In the genomic region with DNA sequence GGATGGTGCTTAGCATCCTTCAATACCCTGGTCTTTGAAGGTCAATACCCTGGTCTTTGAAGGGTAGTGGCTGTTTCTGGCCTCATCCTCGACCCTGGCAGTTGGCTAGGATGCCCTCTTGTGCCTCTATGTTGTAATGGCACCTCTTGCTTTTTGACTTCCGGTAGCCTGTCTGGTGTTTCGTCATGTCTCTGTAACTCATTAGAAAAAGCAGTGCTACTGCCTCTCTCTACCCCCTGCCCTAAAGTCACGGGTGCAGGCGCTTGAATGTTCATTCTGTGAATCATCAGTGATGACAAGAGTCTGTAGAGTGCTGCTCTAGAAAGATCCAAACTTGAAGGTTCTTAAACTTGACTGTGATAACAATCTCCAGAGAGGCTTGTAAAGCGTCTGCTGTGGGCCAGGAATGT, we compare ENCODE assay signal across 8 cellular contexts.
DNase-seq lines count a peak whose midpoint lies in the region; TF ChIP-seq lines count a peak whose summit lies in the region.

No MANE protein-coding gene starts in this region.

- no peak overlapping the region for H3K4me2 ChIP-seq in KMS-11

- peak; percentile 36 for TF ChIP-seq CTCF in AG09319 (IDR thresholded peaks at IDR 0.05; ENCODE audit: low read depth, low read length)
- peak; percentile 73 for TF ChIP-seq CTCF in GM12864 (IDR thresholded peaks at IDR 0.05; ENCODE audit: low read depth, low read length, missing control alignments)
- peak; percentile 70 for TF ChIP-seq CTCF in KMS-11 (conservative IDR thresholded peaks at IDR 0.05; ENCODE audit: low read depth, low read length)
- peak; percentile 28 for TF ChIP-seq CTCF in WI38 (IDR thresholded peaks at IDR 0.05; ENCODE audit: low read depth, low read length)
- TF ChIP-seq CTCF in tibial artery (IDR thresholded peaks at IDR 0.05), result no peak

- no peaks in the 10 kb centered on the region for H3K79me2 ChIP-seq in KMS-11 (ENCODE audit: insufficient read depth, low read depth)

- H3K4me3 ChIP-seq in GM12864 (ENCODE audit: low read depth, low read length) (no peak overlapping the region), KMS-11 (IDR thresholded peaks at IDR 0.05; ENCODE audit: insufficient read depth, low read depth, low read length) (no peak overlapping the region), WI38 (ENCODE audit: low read depth, low read length) (no peak overlapping the region), tibial artery (no peak overlapping the region)

- peak overlapping the region; percentile 50; the same call in 1 of the 2 replicates for H2AFZ ChIP-seq in KMS-11 (ENCODE audit: low read depth)

- H3K27me3 ChIP-seq in KMS-11 (ENCODE audit: insufficient read depth, low read depth) (no peaks in the 10 kb centered on the region), tibial artery (peaks cover 0 to 6% of the 10 kb centered on the region in 2 donors)

- DNase-seq in AG09319 (ENCODE audit: extremely low read depth, low read depth), result no peak
- peak; percentile 31 for DNase-seq in GM12864 (ENCODE audit: low read depth)
- DNase-seq in germinal center (ENCODE audit: low spot score), result peak; percentile 58
- DNase-seq in stimulated activated CD4-positive, alpha-beta T cell treated with anti-CD3 and anti-CD28 coated beads, Interleukin-4, amount 100 ng/mL, for 48 hours (ENCODE audit: low read depth in 2 of 2), result peak; percentile 10 to 11
- no peak for DNase-seq in tibial artery
- DNase-seq in NCI-H774 (lab: John Stamatoyannopoulos, UW), result no peak

- H3K36me3 ChIP-seq in KMS-11 (ENCODE audit: insufficient read depth) (no peaks in the 10 kb centered on the region), tibial artery (no peaks in the 10 kb centered on the region)

- H3K9me3 ChIP-seq in tibial artery, result no peaks in the 10 kb centered on the region

- peaks cover 7% of the 10 kb centered on the region for H3K4me1 ChIP-seq in KMS-11 (ENCODE audit: low read depth, poor library complexity, severe bottlenecking)
- no peaks in the 10 kb centered on the region for H3K4me1 ChIP-seq in tibial artery

- no peak overlapping the region for H3K27ac ChIP-seq in KMS-11
- no peak overlapping the region for H3K27ac ChIP-seq in tibial artery

- no peaks in the 10 kb centered on the region for H4K20me1 ChIP-seq in KMS-11 (ENCODE audit: insufficient read depth)

- intact Hi-C loops in tibial artery (cut with DNase I; ENCODE audit: low total_unique reads), result no loop called here

- no peak overlapping the region for H3K9ac ChIP-seq in KMS-11

Comparison
In these comparisons a context has a peak if more than half of its experiments do, and no peak if none do; other contexts are left out.
1. DNase-seq: peak in GM12864 (single experiment), germinal center (single experiment) and stimulated activated CD4-positive, alpha-beta T cell treated with anti-CD3 and anti-CD28 coated beads, Interleukin-4, amount 100 ng/mL, for 48 hours (2 of 2); none in AG09319 (single experiment), tibial artery (0 of 2) and NCI-H774 (single experiment).
2. CTCF ChIP-seq: peak in AG09319 (single experiment), GM12864 (single experiment), KMS-11 (single experiment) and WI38 (single experiment); none in tibial artery (0 of 2).